ENCODE assay signal across 1 cellular context in the genomic region with DNA sequence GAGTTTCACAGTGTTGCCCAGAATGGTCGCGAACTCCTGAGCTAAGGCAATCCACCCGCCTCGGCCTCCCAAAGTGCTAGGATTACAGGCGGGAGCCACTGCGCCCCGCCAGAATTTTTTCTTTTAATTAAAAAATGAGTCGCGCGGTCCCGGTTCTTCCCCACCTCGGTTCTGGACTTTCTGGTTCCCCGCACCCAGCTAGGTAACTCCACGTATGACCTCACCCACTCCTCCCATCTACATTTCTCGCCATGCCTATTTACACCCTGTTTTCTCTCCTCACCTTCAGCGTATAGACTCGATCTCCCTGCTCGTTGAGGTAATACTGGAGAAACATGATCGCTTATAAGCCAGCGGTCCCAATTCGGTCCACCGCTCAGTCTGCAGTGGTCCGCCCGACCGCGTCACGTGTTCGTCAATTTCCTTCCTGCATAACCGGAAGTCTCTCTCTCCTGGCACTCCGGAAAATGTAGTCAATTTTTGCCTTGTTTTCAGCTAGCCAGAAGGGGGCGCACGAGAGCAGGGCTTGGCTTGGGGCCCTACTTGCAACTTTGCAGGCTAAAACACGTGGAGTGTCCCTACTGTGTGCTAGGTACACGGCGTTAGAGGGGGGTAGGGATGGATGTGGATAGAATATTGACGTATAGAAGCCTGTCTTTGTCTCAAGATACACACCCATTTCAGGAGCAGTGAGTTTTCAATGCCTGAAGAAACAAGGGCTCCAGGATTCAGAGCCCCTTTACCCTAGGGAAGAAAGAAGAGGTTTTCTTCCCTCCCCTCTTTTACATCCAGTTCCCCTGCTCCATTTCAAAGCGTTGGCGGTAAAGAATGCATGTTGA.
TF ChIP-seq lines count a peak whose summit lies in the region.

Gene NOP10, minus strand, starts transcription at position 400 of the 839 bp plus-strand sequence. Its CDS starts 63 bp downstream, at position 337.
Gene NUTM1, plus strand, starts transcription at position 579 of the 839 bp plus-strand sequence. CDS start 382 bp downstream, outside the sequence.

TF ChIP-seq in HepG2, 621 proteins besides CTCF, POLR2A, EP300 and RAD21 (continued from another document and continues in another):
- TF ChIP-seq, protein P1, sequence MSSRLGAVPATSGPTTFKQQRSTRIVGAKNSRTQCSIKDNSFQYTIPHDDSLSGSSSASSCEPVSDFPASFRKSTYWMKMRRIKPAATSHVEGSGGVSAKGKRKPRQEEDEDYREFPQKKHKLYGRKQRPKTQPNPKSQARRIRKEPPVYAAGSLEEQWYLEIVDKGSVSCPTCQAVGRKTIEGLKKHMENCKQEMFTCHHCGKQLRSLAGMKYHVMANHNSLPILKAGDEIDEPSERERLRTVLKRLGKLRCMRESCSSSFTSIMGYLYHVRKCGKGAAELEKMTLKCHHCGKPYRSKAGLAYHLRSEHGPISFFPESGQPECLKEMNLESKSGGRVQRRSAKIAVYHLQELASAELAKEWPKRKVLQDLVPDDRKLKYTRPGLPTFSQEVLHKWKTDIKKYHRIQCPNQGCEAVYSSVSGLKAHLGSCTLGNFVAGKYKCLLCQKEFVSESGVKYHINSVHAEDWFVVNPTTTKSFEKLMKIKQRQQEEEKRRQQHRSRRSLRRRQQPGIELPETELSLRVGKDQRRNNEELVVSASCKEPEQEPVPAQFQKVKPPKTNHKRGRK (CRISPR knock-in tag; IDR thresholded peaks at IDR 0.05) = no peak
- TF ChIP-seq KLF16 (CRISPR knock-in tag; IDR thresholded peaks at IDR 0.05) (no peak), TRIM22 (IDR thresholded peaks at IDR 0.05) (no peak), ZSCAN31 (CRISPR knock-in tag; IDR thresholded peaks at IDR 0.05; ENCODE audit: low read depth) (no peak), ZNF724P (CRISPR knock-in tag; IDR thresholded peaks at IDR 0.05; ENCODE audit: borderline replicate concordance) (no peak), RBM22 (optimal IDR thresholded peaks at IDR 0.05; ENCODE audit: low read length) (no peak), EEA1 (CRISPR knock-in tag; IDR thresholded peaks at IDR 0.05; ENCODE audit: borderline replicate concordance) (no peak), TBP (CRISPR knock-in tag; IDR thresholded peaks at IDR 0.05) (no peak), ARNT (IDR thresholded peaks at IDR 0.05) (no peak), SAFB2 (CRISPR knock-in tag; IDR thresholded peaks at IDR 0.05; ENCODE audit: borderline replicate concordance, low read depth) (no peak), ZNF121 (CRISPR knock-in tag; IDR thresholded peaks at IDR 0.05) (no peak), ZNF747 (CRISPR knock-in tag; IDR thresholded peaks at IDR 0.05; ENCODE audit: borderline replicate concordance) (no peak), MED13 (CRISPR knock-in tag; IDR thresholded peaks at IDR 0.05) (no peak), ZNF768 (CRISPR knock-in tag; IDR thresholded peaks at IDR 0.05) (no peak), KLF9 (CRISPR knock-in tag; IDR thresholded peaks at IDR 0.05; ENCODE audit: low read depth) (no peak), ZNF274 (CRISPR knock-in tag; IDR thresholded peaks at IDR 0.05) (no peak; the same call in 1 of the 2 replicates), E2F1 (CRISPR knock-in tag; IDR thresholded peaks at IDR 0.05) (no peak), HIVEP1 (CRISPR knock-in tag; IDR thresholded peaks at IDR 0.05) (0 out of 2 replicates have a peak, but pooled peaks have one; percentile 65), ZNF75D (CRISPR knock-in tag; IDR thresholded peaks at IDR 0.05; ENCODE audit: borderline replicate concordance) (no peak), PCBP1 (IDR thresholded peaks at IDR 0.05; ENCODE audit: borderline replicate concordance, low read depth, low read length) (no peak), KAT2B (IDR thresholded peaks at IDR 0.05; ENCODE audit: borderline replicate concordance, low read depth, low read length) (no peak), HNRNPK (IDR thresholded peaks at IDR 0.05; ENCODE audit: low read depth, low read length, poor library complexity, severe bottlenecking) (no peak), FOXA3 (CRISPR knock-in tag; IDR thresholded peaks at IDR 0.05) (peak; percentile 55), BCLAF1 (IDR thresholded peaks at IDR 0.05) (no peak), ZNF17 (CRISPR knock-in tag; IDR thresholded peaks at IDR 0.05) (no peak), U2AF1 (optimal IDR thresholded peaks at IDR 0.05; ENCODE audit: low read depth, low read length) (peak; percentile 57), ZNF670 (CRISPR knock-in tag; IDR thresholded peaks at IDR 0.05; ENCODE audit: borderline replicate concordance) (0 out of 2 replicates have a peak, but pooled peaks have one; percentile 17), CHD4 (IDR thresholded peaks at IDR 0.05; ENCODE audit: borderline replicate concordance, low read length) (peak; percentile 41; the same call in 1 of the 2 replicates), RBM39 (IDR thresholded peaks at IDR 0.05; ENCODE audit: low read depth, low read length, poor library complexity, severe bottlenecking) (no peak), DMTF1 (CRISPR knock-in tag; IDR thresholded peaks at IDR 0.05) (no peak)
- TF ChIP-seq, protein P2, sequence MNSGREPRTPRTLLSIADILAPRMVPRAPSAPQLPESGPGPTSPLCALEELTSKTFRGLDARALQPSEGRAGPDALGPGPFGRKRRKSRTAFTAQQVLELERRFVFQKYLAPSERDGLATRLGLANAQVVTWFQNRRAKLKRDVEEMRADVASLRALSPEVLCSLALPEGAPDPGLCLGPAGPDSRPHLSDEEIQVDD (CRISPR knock-in tag; IDR thresholded peaks at IDR 0.05; ENCODE audit: borderline replicate concordance) = no peak
- TF ChIP-seq, protein P3, sequence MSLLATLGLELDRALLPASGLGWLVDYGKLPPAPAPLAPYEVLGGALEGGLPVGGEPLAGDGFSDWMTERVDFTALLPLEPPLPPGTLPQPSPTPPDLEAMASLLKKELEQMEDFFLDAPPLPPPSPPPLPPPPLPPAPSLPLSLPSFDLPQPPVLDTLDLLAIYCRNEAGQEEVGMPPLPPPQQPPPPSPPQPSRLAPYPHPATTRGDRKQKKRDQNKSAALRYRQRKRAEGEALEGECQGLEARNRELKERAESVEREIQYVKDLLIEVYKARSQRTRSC (CRISPR knock-in tag; IDR thresholded peaks at IDR 0.05; ENCODE audit: low read depth) = 0 out of 2 replicates have a peak, but pooled peaks have one; percentile 73
- TF ChIP-seq, protein P4, sequence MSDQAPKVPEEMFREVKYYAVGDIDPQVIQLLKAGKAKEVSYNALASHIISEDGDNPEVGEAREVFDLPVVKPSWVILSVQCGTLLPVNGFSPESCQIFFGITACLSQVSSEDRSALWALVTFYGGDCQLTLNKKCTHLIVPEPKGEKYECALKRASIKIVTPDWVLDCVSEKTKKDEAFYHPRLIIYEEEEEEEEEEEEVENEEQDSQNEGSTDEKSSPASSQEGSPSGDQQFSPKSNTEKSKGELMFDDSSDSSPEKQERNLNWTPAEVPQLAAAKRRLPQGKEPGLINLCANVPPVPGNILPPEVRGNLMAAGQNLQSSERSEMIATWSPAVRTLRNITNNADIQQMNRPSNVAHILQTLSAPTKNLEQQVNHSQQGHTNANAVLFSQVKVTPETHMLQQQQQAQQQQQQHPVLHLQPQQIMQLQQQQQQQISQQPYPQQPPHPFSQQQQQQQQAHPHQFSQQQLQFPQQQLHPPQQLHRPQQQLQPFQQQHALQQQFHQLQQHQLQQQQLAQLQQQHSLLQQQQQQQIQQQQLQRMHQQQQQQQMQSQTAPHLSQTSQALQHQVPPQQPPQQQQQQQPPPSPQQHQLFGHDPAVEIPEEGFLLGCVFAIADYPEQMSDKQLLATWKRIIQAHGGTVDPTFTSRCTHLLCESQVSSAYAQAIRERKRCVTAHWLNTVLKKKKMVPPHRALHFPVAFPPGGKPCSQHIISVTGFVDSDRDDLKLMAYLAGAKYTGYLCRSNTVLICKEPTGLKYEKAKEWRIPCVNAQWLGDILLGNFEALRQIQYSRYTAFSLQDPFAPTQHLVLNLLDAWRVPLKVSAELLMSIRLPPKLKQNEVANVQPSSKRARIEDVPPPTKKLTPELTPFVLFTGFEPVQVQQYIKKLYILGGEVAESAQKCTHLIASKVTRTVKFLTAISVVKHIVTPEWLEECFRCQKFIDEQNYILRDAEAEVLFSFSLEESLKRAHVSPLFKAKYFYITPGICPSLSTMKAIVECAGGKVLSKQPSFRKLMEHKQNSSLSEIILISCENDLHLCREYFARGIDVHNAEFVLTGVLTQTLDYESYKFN (CRISPR knock-in tag; conservative IDR thresholded peaks at IDR 0.05) = no peak
- TF ChIP-seq, protein P5, sequence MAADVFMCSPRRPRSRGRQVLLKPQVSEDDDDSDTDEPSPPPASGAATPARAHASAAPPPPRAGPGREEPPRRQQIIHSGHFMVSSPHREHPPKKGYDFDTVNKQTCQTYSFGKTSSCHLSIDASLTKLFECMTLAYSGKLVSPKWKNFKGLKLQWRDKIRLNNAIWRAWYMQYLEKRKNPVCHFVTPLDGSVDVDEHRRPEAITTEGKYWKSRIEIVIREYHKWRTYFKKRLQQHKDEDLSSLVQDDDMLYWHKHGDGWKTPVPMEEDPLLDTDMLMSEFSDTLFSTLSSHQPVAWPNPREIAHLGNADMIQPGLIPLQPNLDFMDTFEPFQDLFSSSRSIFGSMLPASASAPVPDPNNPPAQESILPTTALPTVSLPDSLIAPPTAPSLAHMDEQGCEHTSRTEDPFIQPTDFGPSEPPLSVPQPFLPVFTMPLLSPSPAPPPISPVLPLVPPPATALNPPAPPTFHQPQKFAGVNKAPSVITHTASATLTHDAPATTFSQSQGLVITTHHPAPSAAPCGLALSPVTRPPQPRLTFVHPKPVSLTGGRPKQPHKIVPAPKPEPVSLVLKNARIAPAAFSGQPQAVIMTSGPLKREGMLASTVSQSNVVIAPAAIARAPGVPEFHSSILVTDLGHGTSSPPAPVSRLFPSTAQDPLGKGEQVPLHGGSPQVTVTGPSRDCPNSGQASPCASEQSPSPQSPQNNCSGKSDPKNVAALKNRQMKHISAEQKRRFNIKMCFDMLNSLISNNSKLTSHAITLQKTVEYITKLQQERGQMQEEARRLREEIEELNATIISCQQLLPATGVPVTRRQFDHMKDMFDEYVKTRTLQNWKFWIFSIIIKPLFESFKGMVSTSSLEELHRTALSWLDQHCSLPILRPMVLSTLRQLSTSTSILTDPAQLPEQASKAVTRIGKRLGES (CRISPR knock-in tag; IDR thresholded peaks at IDR 0.05; ENCODE audit: borderline replicate concordance) = no peak
